16 cellular contexts compared by ENCODE assay signal in the genomic region with DNA sequence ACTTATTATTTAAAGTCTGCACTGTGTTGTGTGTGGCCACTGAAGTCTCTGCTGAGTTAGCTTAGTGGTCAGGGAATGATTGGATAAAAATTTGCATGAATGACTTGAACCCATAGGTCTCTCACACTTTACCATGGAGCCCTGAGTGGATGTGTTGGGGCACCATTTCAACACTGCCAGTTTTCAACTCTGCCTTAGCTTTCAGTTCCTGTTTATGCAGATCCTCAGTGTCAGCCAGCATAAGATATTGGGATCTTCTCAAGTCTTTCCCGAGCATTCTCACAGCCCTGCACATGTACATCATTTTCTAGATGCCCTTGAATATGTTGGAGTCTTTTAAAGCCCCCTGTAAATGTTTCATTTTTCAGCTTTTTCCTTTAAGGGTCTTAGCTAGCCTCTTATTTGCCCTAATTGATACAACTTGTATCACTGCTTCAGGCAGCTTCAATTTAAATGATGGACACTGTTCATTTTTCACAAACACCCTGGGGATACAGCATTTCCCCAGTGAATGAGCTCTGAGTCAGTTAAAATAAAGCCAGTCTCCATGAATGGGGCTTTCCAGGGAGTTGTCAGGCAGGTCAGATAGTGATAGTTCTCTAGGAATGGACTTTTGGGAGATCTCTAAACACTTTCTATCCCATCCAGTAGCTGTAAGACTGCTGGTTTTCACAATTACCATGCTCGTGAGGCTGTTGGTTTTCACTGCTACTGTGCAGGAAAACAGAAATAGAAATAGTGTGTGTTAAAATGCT.
DNase-seq lines count a peak whose midpoint lies in the region; ATAC-seq and TF ChIP-seq lines count a peak whose summit lies in the region.
"Had no signal": no experiment of that assay in that cellular context is flagged by ENCODE, and none has a peak within 500 bp of the region (broad histone marks: within the 10 kb centered on the region; RNA-seq: fewer than 3 reads in every experiment).

No MANE protein-coding gene starts in this region.

- no peaks in the 10 kb centered on the region for H3K36me3 Mint-ChIP-seq in progenitor cell of endocrine pancreas (ENCODE audit: insufficient read depth)

- whole genome bisulfite sequencing in mesodermal cell (ENCODE audit: insufficient coverage in 2 of 2), 2 experiments = 100% methylated on average over 1 of the region's 2 CpGs; no CpG with 5 or more reads in 1 of the 2 experiments

- no peaks in the 10 kb centered on the region for H3K9me2 ChIP-seq in PC-3 (replicated peaks; ENCODE audit: low read length)

- peak; percentile 56 for DNase-seq in PC-3
- peak; percentile 38 to 88 for DNase-seq in cardiac fibroblast (ENCODE audit: low read depth in 2 of 2)
- DNase-seq in progenitor cell of endocrine pancreas (ENCODE audit: low spot score, unreplicated experiment) = no peak
- no peak for DNase-seq in right atrium auricular region (ENCODE audit: low spot score)
- no peak for DNase-seq in H7
- DNase-seq: activated CD8-positive, alpha-beta memory T cell treated with anti-CD3 and anti-CD28 coated beads, Interleukin-2, amount 50 U/mL, for 48 hours; dorsolateral prefrontal cortex; left lung; NCI-H1694 treated with DMSO at 0.1 percent for 48 hours; stimulated activated CD8-positive, alpha-beta memory T cell treated with anti-CD3 and anti-CD28 coated beads, Interleukin-4, amount 100 ng/mL, for 48 hours had no signal

- H3K9ac ChIP-seq in PC-3 (ENCODE audit: low read length) = no peak overlapping the region

- no peaks in the 10 kb centered on the region for H3K9me3 Mint-ChIP-seq in progenitor cell of endocrine pancreas (ENCODE audit: low read depth)

- no peak overlapping the region for H2AFZ ChIP-seq in ACC112 (ENCODE audit: low read length, unreplicated experiment)
- no peak overlapping the region for H2AFZ ChIP-seq in PC-3 (ENCODE audit: low read length)

- peaks cover 7% of the 10 kb centered on the region for H3K27me3 Mint-ChIP-seq in progenitor cell of endocrine pancreas

- CTCF ChIA-PET in PC-3 (lab: Charles Lee) = no interaction called here

- no peaks in the 10 kb centered on the region for H3K9me3 ChIP-seq in PC-3 (ENCODE audit: low read length)
- H3K9me3 ChIP-seq in mesodermal cell (ENCODE audit: control insufficient read depth, low read length) = no peaks in the 10 kb centered on the region
- H3K9me3 ChIP-seq in right atrium auricular region = no peaks in the 10 kb centered on the region
- H3K9me3 ChIP-seq: left lung, neutrophil had no signal

- no peaks in the 10 kb centered on the region for H4K20me1 ChIP-seq in PC-3 (ENCODE audit: low read length)

- peaks cover 2% of the 10 kb centered on the region for H3K4me1 Mint-ChIP-seq in progenitor cell of endocrine pancreas (ENCODE audit: low read depth)

- H3F3A ChIP-seq in PC-3 (ENCODE audit: low read length, unreplicated experiment) = no peaks in the 10 kb centered on the region

- H3K4me3 ChIP-seq in ACC112 (ENCODE audit: low read depth, low read length) (peak overlapping the region; percentile 19; the same call in 1 of the 2 replicates), PC-3 (ENCODE audit: low read length) (no peak overlapping the region), cardiac fibroblast (replicated peaks in 1 of 2; ENCODE audit: low read depth in 2 of 2, low read length in 2 of 2) (no peak overlapping the region), mesodermal cell (ENCODE audit: extremely low read depth, insufficient read depth, low read length, poor library complexity, severe bottlenecking) (no peak overlapping the region), right atrium auricular region (no peak overlapping the region), H7 (ENCODE audit: insufficient read depth, low read depth, low read length) (no peak overlapping the region)
- H3K4me3 ChIP-seq: dorsolateral prefrontal cortex, left lung, SK-N-MC had no signal

- no peak overlapping the region for H3K27ac Mint-ChIP-seq in progenitor cell of endocrine pancreas

- no TSS peak for BruUV-seq in PC-3 (replicated peaks; lab: Mats Ljungman, UMichigan)

- POLR2A ChIA-PET in PC-3 (lab: Charles Lee; ENCODE audit: unreplicated experiment) = no interaction called here

- ATAC-seq in PC-3 (peak; percentile 60), HG03378 (IDR thresholded peaks at IDR 0.05; ENCODE audit: unreplicated experiment) (no peak)
- ATAC-seq: HCT116, left lung had no signal

- no peaks in the 10 kb centered on the region for H3K27me3 ChIP-seq in ACC112 (ENCODE audit: insufficient read depth, low read length)
- H3K27me3 ChIP-seq in PC-3 (ENCODE audit: low read length) = no peaks in the 10 kb centered on the region
- no peaks in the 10 kb centered on the region for H3K27me3 ChIP-seq in right atrium auricular region
- H3K27me3 ChIP-seq in H7 (ENCODE audit: control insufficient read depth, insufficient read depth, low read length) = no peaks in the 10 kb centered on the region
- H3K27me3 ChIP-seq: left lung, neutrophil had no signal

- H3K27ac ChIP-seq in ACC112 (ENCODE audit: low read depth, low read length) (peak overlapping the region; percentile 99), PC-3 (ENCODE audit: low read length) (0 out of 2 replicates have a peak overlapping the region, but pooled peaks have one; percentile 21), mesodermal cell (ENCODE audit: low read depth, low read length, severe bottlenecking) (peak overlapping the region; percentile 33), right atrium auricular region (no peak overlapping the region)
- H3K27ac ChIP-seq: dorsolateral prefrontal cortex, neutrophil, SK-N-MC had no signal

- H3K36me3 ChIP-seq in ACC112 (ENCODE audit: insufficient read depth, low read length) (no peaks in the 10 kb centered on the region), PC-3 (ENCODE audit: low read depth, low read length) (no peaks in the 10 kb centered on the region), mesodermal cell (ENCODE audit: control insufficient read depth, insufficient read depth, low read length) (no peaks in the 10 kb centered on the region), right atrium auricular region (no peaks in the 10 kb centered on the region), H7 (replicated peaks; ENCODE audit: control insufficient read depth, insufficient read depth, low read length) (no peaks in the 10 kb centered on the region)
- H3K36me3 ChIP-seq: left lung, neutrophil had no signal

- TF ChIP-seq CTCF in PC-3 (conservative IDR thresholded peaks at IDR 0.05; ENCODE audit: low read depth, low read length) = no peak
- no peak for TF ChIP-seq CTCF in cardiac fibroblast (IDR thresholded peaks at IDR 0.05; ENCODE audit: low read depth, low read length)
- no peak for TF ChIP-seq CTCF in progenitor cell of endocrine pancreas (IDR thresholded peaks at IDR 0.05; ENCODE audit: unreplicated experiment)
- no peak for TF ChIP-seq CTCF in right atrium auricular region (IDR thresholded peaks at IDR 0.05)

- intact Hi-C loops in PC-3 (cut with micrococcal nuclease) = no loop called here

- H3K79me2 ChIP-seq in ACC112 (ENCODE audit: control insufficient read depth, insufficient read depth, low read length, unreplicated experiment) (no peaks in the 10 kb centered on the region), PC-3 (ENCODE audit: low read length) (no peaks in the 10 kb centered on the region)

- H3K4me1 ChIP-seq in ACC112 (ENCODE audit: control insufficient read depth, insufficient read depth, low read length, unreplicated experiment) (peaks cover 79% of the 10 kb centered on the region), PC-3 (ENCODE audit: insufficient read depth, low read length) (peaks cover 24% of the 10 kb centered on the region), mesodermal cell (ENCODE audit: control insufficient read depth, insufficient read depth, low read length, poor library complexity, severe bottlenecking) (peaks cover 12% of the 10 kb centered on the region), right atrium auricular region (peaks cover 0 to 40% of the 10 kb centered on the region in 2 donors)

- H3K4me2 ChIP-seq in PC-3 (ENCODE audit: low read length) = 0 out of 2 replicates have a peak overlapping the region, but pooled peaks have one; percentile 24

- H3K4me3 Mint-ChIP-seq in progenitor cell of endocrine pancreas (ENCODE audit: low read depth) = no peak overlapping the region

Comparison
In these comparisons a context has a peak if more than half of its experiments do, and no peak if none do; other contexts are left out.
1. H3K27ac ChIP-seq: peak in ACC112 (single experiment), PC-3 (single experiment) and mesodermal cell (single experiment); none in right atrium auricular region (0 of 2).
2. DNase-seq: peak in PC-3 (single experiment) and cardiac fibroblast (2 of 2); none in progenitor cell of endocrine pancreas (single experiment), right atrium auricular region (single experiment) and H7 (single experiment).